In genomic region chr6:47247227-47247797, GRCh38 we compare ENCODE assay signal across 7 cellular contexts.
DNase-seq lines count a peak whose midpoint lies in the region; ATAC-seq and TF ChIP-seq lines count a peak whose summit lies in the region.

No MANE protein-coding gene starts in this region.

- peak; percentile 47 for ATAC-seq in HG03066 (IDR thresholded peaks at IDR 0.05; ENCODE audit: low read depth, unreplicated experiment)

- peak; percentile 57 for DNase-seq in NCI-H526 treated with DMSO at 0.1 percent for 48 hours (lab: John Stamatoyannopoulos, UW)
- DNase-seq in fibroblast of pulmonary artery (ENCODE audit: low read depth) = peak; percentile 31
- DNase-seq in GM19238 (ENCODE audit: insufficient read length, low spot score) = no peak
- no peak for DNase-seq in testis

- H3K4me3 ChIP-seq in fibroblast of pulmonary artery (replicated peaks; ENCODE audit: low read depth, low read length) (no peak overlapping the region), thymus (ENCODE audit: low read length) (no peak overlapping the region), testis (no peak overlapping the region)

- TF ChIP-seq CTCF in fibroblast of pulmonary artery (IDR thresholded peaks at IDR 0.05; ENCODE audit: low read length, missing control alignments) = no peak
- no peak for TF ChIP-seq CTCF in testis (IDR thresholded peaks at IDR 0.05)

- H3K36me3 ChIP-seq in thymus (ENCODE audit: control insufficient read depth, insufficient read depth) (no peaks in the 10 kb centered on the region), testis (ENCODE audit: low read depth, missing control alignments) (no peaks in the 10 kb centered on the region)

- 4% methylated on average over 2 of the region's 2 CpGs for WGBS in thymus
- WGBS in testis, 2 donors = 27 to 36% methylated on average over 2 of the region's 2 CpGs

- intact Hi-C loops in testis (cut with DNase I; ENCODE audit: low total_unique reads) = no loop called here

- H3K4me1 ChIP-seq in thymus (ENCODE audit: control insufficient read depth, insufficient read depth, low read length) = peaks cover 40% of the 10 kb centered on the region
- H3K4me1 ChIP-seq in testis = peaks cover 6% of the 10 kb centered on the region

- H3K27ac ChIP-seq in thymus (ENCODE audit: low read depth) (peak overlapping the region; percentile 86), testis (peak overlapping the region in 1 of 2 donors; percentile 7)

- H3K27me3 ChIP-seq in thymus (ENCODE audit: control insufficient read depth, insufficient read depth) = no peaks in the 10 kb centered on the region
- no peaks in the 10 kb centered on the region for H3K27me3 ChIP-seq in testis

- no peaks in the 10 kb centered on the region for H3K9me3 ChIP-seq in thymus (ENCODE audit: control insufficient read depth)
- no peaks in the 10 kb centered on the region for H3K9me3 ChIP-seq in testis

- TF ChIP-seq POLR2A in GM19099 (IDR thresholded peaks at IDR 0.05; ENCODE audit: extremely low read depth, insufficient read length, low read depth) (peak; percentile 17), testis (IDR thresholded peaks at IDR 0.05) (no peak)

Comparison
In these comparisons a context has a peak if more than half of its experiments do, and no peak if none do; other contexts are left out.
1. DNase-seq: peak in NCI-H526 treated with DMSO at 0.1 percent for 48 hours (single experiment) and fibroblast of pulmonary artery (single experiment); none in GM19238 (single experiment) and testis (single experiment).